In genomic region chr1:101388904-101389546, GRCh38 we compare ENCODE assay signal across 8 cellular contexts.
DNase-seq lines count a peak whose midpoint lies in the region; ATAC-seq and TF ChIP-seq lines count a peak whose summit lies in the region.

No MANE protein-coding gene starts in this region.

- DNase-seq in GM10248 (ENCODE audit: extremely low spot score) (peak; percentile 23), brain microvascular endothelial cell (peak; percentile 65), trophoblast cell (no peak), NCI-H774 (lab: John Stamatoyannopoulos, UW) (no peak), mucosa of gallbladder (ENCODE audit: low spot score) (no peak), NCI-H1417 treated with DMSO at 0.1 percent for 48 hours (lab: John Stamatoyannopoulos, UW) (no peak)

- H3K27me3 ChIP-seq in brain microvascular endothelial cell (replicated peaks) (no peaks in the 10 kb centered on the region), trophoblast cell (ENCODE audit: insufficient read depth, low read length) (no peaks in the 10 kb centered on the region)

- H2BK120ac ChIP-seq in trophoblast cell (ENCODE audit: insufficient read depth, low read length, poor library complexity) = no peak overlapping the region

- H3K4ac ChIP-seq in trophoblast cell (ENCODE audit: low read depth, low read length) = no peak overlapping the region

- POLR2A ChIA-PET in GM10248 (lab: Yijun Ruan, JAX) = interaction anchor here (0.8 to 5.2 kb wide), 4 partner anchors 17 to 47 kb away, joined by 3 to 75 read pairs (median 6); no protein-coding TSS in a partner anchor

- H4K12ac ChIP-seq in trophoblast cell (ENCODE audit: low read depth, low read length) = no peak overlapping the region

- CTCF ChIA-PET in GM10248 (lab: Yijun Ruan, JAX) = interaction anchor here (1.2 to 10.5 kb wide), 8 partner anchors 10 to 79 kb away, joined by 4 to 121 read pairs (median 13); no protein-coding TSS in a partner anchor

- H3K14ac ChIP-seq in trophoblast cell (ENCODE audit: low read length) = no peak overlapping the region

- no peak overlapping the region for H2BK5ac ChIP-seq in trophoblast cell (ENCODE audit: low read depth, low read length, poor library complexity)

- no peak overlapping the region for H2AK5ac ChIP-seq in trophoblast cell (ENCODE audit: low read length)

- H3K23ac ChIP-seq in trophoblast cell (ENCODE audit: low read length) = no peak overlapping the region

- H4K8ac ChIP-seq in trophoblast cell (ENCODE audit: low read depth, low read length) = no peak overlapping the region

- no peak overlapping the region for H4K91ac ChIP-seq in trophoblast cell (ENCODE audit: low read depth, low read length)

- H3K4me2 ChIP-seq in trophoblast cell (ENCODE audit: low read length) = no peak overlapping the region

- no peaks in the 10 kb centered on the region for H3K79me2 ChIP-seq in trophoblast cell (ENCODE audit: control insufficient read depth, insufficient read depth, low read length, poor library complexity)

- H3K9ac ChIP-seq in trophoblast cell (ENCODE audit: low read length) = no peak overlapping the region

- no peak overlapping the region for H2BK12ac ChIP-seq in trophoblast cell (ENCODE audit: low read length)

- H3K27ac ChIP-seq in brain microvascular endothelial cell = no peak overlapping the region
- no peak overlapping the region for H3K27ac ChIP-seq in trophoblast cell (ENCODE audit: low read depth, low read length)

- in situ Hi-C loops in brain microvascular endothelial cell (cut with HindIII; ENCODE audit: low pct_ligation_motif_present, low sequenced_read_pairs) = no loop called here

- peaks cover 5% of the 10 kb centered on the region for H3K9me3 ChIP-seq in trophoblast cell (ENCODE audit: insufficient read depth, low read depth, low read length)

- H3K36me3 ChIP-seq in brain microvascular endothelial cell (replicated peaks) (no peaks in the 10 kb centered on the region), trophoblast cell (ENCODE audit: control insufficient read depth in 1 of 2, insufficient read depth in 2 of 2, low read length in 2 of 2) (no peaks in the 10 kb centered on the region)

- no peak overlapping the region for H3K4me3 ChIP-seq in brain microvascular endothelial cell (ENCODE audit: low read depth, low read length)
- no peak overlapping the region for H3K4me3 ChIP-seq in trophoblast cell (ENCODE audit: low read depth, low read length)

- H3K4me1 ChIP-seq in trophoblast cell (ENCODE audit: control insufficient read depth in 1 of 2, insufficient read depth in 2 of 2, low read length in 2 of 2) = no peaks in the 10 kb centered on the region

- no peak overlapping the region for H3K18ac ChIP-seq in trophoblast cell (ENCODE audit: low read length)

- ATAC-seq in GM21360 (IDR thresholded peaks at IDR 0.05; ENCODE audit: unreplicated experiment) (peak; percentile 83), HG03442 (IDR thresholded peaks at IDR 0.05; ENCODE audit: unreplicated experiment) (peak; percentile 89)

- TF ChIP-seq CTCF in GM10248 (IDR thresholded peaks at IDR 0.05; ENCODE audit: control extremely low read depth, extremely low read depth, low read depth, missing control alignments) (no peak), brain microvascular endothelial cell (IDR thresholded peaks at IDR 0.05; ENCODE audit: low read depth, low read length, missing control alignments) (no peak)

- no peak overlapping the region for H2AFZ ChIP-seq in trophoblast cell (ENCODE audit: insufficient read depth, low read length, poor library complexity)

- H3K79me1 ChIP-seq in trophoblast cell (ENCODE audit: low read length) = no peaks in the 10 kb centered on the region

Comparison
In these comparisons a context has a peak if more than half of its experiments do, and no peak if none do; other contexts are left out.
1. DNase-seq: peak in GM10248 (single experiment) and brain microvascular endothelial cell (single experiment); none in trophoblast cell (0 of 2), NCI-H774 (single experiment), mucosa of gallbladder (single experiment) and NCI-H1417 treated with DMSO at 0.1 percent for 48 hours (single experiment).